In genomic region chr14:95553141-95553540, GRCh38 we compare ENCODE assay signal across 7 cellular contexts. TPM values are rescaled to one million over a fixed set of nuclear protein-coding genes. Genes with fewer than 3 reads are reported as not detected.
"Had no signal": no experiment of that assay in that cellular context is flagged by ENCODE, and none has a peak within 500 bp of the region (broad histone marks: within the 10 kb centered on the region; RNA-seq: fewer than 3 reads in every experiment).

No MANE protein-coding gene starts in this region.

- H3K4me3 ChIP-seq: GM23338, K562 had no signal

- H3K9me3 Mint-ChIP-seq: GM23338 had no signal

- ATAC-seq: GM23338, K562 had no signal

- H3K4me3 Mint-ChIP-seq: GM23338, H9 had no signal

- DNase-seq: H9, HCEC 1CT, IMR-90 had no signal

- H3K27ac Mint-ChIP-seq: GM23338, H9 had no signal

RNA-seq across cellular contexts. Expression of gene SYNE3, which starts 36.7 kb away (rescaled TPM):
- total RNA-seq: H1, HT-29 had no signal
